In the genomic region with DNA sequence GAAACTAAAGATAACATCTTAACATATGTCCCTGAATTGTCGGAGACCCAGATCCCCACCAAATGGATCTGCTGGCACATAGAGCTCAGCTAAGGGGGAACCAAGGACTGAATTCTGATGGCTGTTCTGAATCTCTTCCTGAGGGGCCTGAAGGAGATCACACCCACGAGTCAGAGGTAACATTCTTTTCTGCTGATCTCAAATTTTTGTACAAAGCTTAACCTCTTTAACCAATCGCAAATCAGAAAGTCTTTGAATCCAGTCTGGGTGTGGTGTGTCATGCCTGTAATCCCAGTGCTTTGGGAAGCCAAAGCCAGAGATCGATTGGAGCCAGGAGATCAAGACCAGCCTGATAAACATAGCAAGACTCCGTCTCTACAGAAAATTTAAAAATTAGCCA, we compare ENCODE assay signal across 19 cellular contexts.
DNase-seq lines count a peak whose midpoint lies in the region; ATAC-seq and TF ChIP-seq lines count a peak whose summit lies in the region.
"Had no signal": no experiment of that assay in that cellular context is flagged by ENCODE, and none has a peak within 500 bp of the region (broad histone marks: within the 10 kb centered on the region; RNA-seq: fewer than 3 reads in every experiment).

No MANE protein-coding gene starts in this region.

- H3K4me3 Mint-ChIP-seq in HFFc6 (peak overlapping the region; percentile 55), MCF 10A (ENCODE audit: unreplicated experiment) (no peak overlapping the region)
- H3K4me3 Mint-ChIP-seq: nephron progenitor cell; stimulated activated naive CD8-positive, alpha-beta T cell treated with anti-CD3 and anti-CD28 coated beads, Interleukin-15, amount 100 ng/mL, for 72 hours had no signal

- POLR2A ChIA-PET in MCF 10A (lab: Yijun Ruan, JAX) = interaction anchor here (1.0 to 2.4 kb wide), 4 partner anchors 11 to 19 kb away, joined by 5 to 9 read pairs (median 6); no protein-coding TSS in a partner anchor

- DNase-seq in AG08396 (ENCODE audit: low spot score) (peak; percentile 31), HFFc6 (peak; percentile 70), MCF 10A (ENCODE audit: unreplicated experiment) (peak; percentile 20), iris pigment epithelial cell (ENCODE audit: low read depth) (peak; percentile 49)
- DNase-seq in stimulated activated CD8-positive, alpha-beta memory T cell treated with anti-CD3 and anti-CD28 coated beads, Interleukin-4, amount 100 ng/mL, for 48 hours = no peak
- DNase-seq: COR-L47; effector CD4-positive, alpha-beta T cell; gastrocnemius medialis; KBM-7; NCI-H1092; NCI-H774; nephron progenitor cell; PC-9; stimulated activated CD4-positive, alpha-beta T cell treated with anti-CD3 and anti-CD28 coated beads, Interleukin-15, amount 100 ng/mL, for 24 hours; stimulated activated naive CD8-positive, alpha-beta T cell treated with anti-CD3 and anti-CD28 coated beads, Interleukin-15, amount 100 ng/mL, for 72 hours had no signal

- peak overlapping the region; percentile 78 for H3K27ac Mint-ChIP-seq in HFFc6
- H3K27ac Mint-ChIP-seq in MCF 10A (ENCODE audit: low read depth, unreplicated experiment) = no peak overlapping the region
- H3K27ac Mint-ChIP-seq: nephron progenitor cell had no signal

- CTCF ChIA-PET in MCF 10A (lab: Yijun Ruan, JAX) = interaction anchor here (0.6 to 1.4 kb wide), 4 partner anchors 63 to 446 kb away, joined by 3 to 6 read pairs (median 4); a partner anchor contains a TSS

- H3K4me1 Mint-ChIP-seq in HFFc6 (ENCODE audit: low read depth) (peaks cover 19% of the 10 kb centered on the region), MCF 10A (ENCODE audit: insufficient read depth, unreplicated experiment) (peaks cover 17% of the 10 kb centered on the region)

- H3K27me3 Mint-ChIP-seq in HFFc6 (ENCODE audit: insufficient read depth) (peaks cover 6% of the 10 kb centered on the region), MCF 10A (ENCODE audit: insufficient read depth, unreplicated experiment) (no peaks in the 10 kb centered on the region)
- H3K27me3 Mint-ChIP-seq: stimulated activated naive CD8-positive, alpha-beta T cell treated with anti-CD3 and anti-CD28 coated beads, Interleukin-15, amount 100 ng/mL, for 72 hours had no signal

- H3K9me3 Mint-ChIP-seq in HFFc6 = no peaks in the 10 kb centered on the region
- no peaks in the 10 kb centered on the region for H3K9me3 Mint-ChIP-seq in MCF 10A (ENCODE audit: unreplicated experiment)
- H3K9me3 Mint-ChIP-seq: activated naive CD4-positive, alpha-beta T cell treated with anti-CD3 and anti-CD28 coated beads, Interleukin-2, amount 50 U/mL, for 72 hours; stimulated activated naive CD8-positive, alpha-beta T cell treated with anti-CD3 and anti-CD28 coated beads, Interleukin-15, amount 100 ng/mL, for 72 hours had no signal

- intact Hi-C loops in MCF 10A (cut with micrococcal nuclease) = no loop called here

- H3K36me3 Mint-ChIP-seq in HFFc6 (ENCODE audit: low read depth) (no peaks in the 10 kb centered on the region), MCF 10A (ENCODE audit: insufficient read depth, unreplicated experiment) (no peaks in the 10 kb centered on the region)
- H3K36me3 Mint-ChIP-seq: activated naive CD4-positive, alpha-beta T cell treated with anti-CD3 and anti-CD28 coated beads, Interleukin-2, amount 50 U/mL, for 72 hours had no signal

- TF ChIP-seq CTCF in HFFc6 (IDR thresholded peaks at IDR 0.05) (no peak), MCF 10A (IDR thresholded peaks at IDR 0.05; ENCODE audit: unreplicated experiment) (no peak)

- ATAC-seq in HG02571 (IDR thresholded peaks at IDR 0.05; ENCODE audit: unreplicated experiment) (no peak), GM21367 (IDR thresholded peaks at IDR 0.05; ENCODE audit: unreplicated experiment) (no peak), esophagus mucosa (no peak)
- ATAC-seq: activated naive CD4-positive, alpha-beta T cell treated with anti-CD3 and anti-CD28 coated beads, Interleukin-2, amount 50 U/mL, for 72 hours; gastrocnemius medialis; stimulated activated naive CD8-positive, alpha-beta T cell treated with anti-CD3 and anti-CD28 coated beads, Interleukin-15, amount 100 ng/mL, for 72 hours had no signal

- BruUV-seq in MCF 10A (replicated peaks; lab: Mats Ljungman, UMichigan) = no TSS peak
